Comparison of ENCODE assay signal across 8 cellular contexts in the genomic region with DNA sequence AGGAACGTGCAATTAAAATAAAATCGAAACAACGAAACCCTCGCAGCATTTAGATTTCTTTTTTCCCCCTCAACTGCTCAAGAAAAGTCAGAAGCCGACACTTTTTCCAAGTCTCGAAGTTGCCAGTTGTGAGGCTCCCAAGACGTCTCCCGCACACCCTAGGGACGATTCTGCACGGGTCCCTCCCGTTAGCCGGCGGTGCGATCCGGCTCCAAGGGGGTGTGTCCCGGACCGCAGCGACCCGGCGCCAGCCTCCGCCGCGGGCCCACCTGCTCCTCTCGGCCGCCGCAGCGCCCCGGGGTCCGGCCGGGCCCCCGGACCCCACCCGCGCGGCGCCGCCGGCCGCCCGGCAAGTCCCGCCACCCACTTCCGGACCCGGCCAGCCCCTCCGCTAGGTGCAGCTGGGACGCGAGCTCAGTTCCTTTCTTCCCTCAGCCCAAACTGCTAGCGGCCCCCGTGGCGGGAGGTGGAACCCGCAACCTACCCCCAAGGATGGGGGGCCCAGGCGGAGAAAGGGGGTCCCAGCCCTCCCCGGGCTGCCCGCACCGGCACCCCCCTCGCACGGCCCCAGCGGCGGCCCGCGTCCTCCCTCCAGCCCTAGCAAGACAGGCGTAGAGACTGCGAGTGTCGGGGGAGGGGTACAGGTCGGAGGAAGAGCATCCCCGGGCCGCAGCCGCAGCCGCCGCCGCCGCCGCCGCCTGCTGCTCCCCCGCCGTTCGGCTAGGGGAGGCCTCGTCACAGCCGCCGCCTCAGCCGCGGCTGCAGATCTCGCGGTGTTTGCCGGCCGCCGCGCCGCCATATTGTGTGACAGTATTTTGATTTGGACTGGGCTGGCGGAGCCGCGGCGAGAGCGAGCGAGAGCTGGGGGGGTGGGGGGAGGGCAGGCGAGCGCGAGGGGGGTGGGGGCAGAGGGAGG. TPM values are rescaled to one million over a fixed set of nuclear protein-coding genes. Genes with fewer than 3 reads are reported as not detected.
DNase-seq lines count a peak whose midpoint lies in the region; ATAC-seq and TF ChIP-seq lines count a peak whose summit lies in the region.

No MANE protein-coding gene starts in this region.

- H3K36me3 ChIP-seq in IMR-90 (ENCODE audit: control insufficient read depth, insufficient read depth, low read length), result no peaks in the 10 kb centered on the region
- no peaks in the 10 kb centered on the region for H3K36me3 ChIP-seq in esophagus muscularis mucosa

- H2BK15ac ChIP-seq in IMR-90 (ENCODE audit: low read depth, low read length), result no peak overlapping the region

- H3K9ac ChIP-seq in IMR-90 (ENCODE audit: low read depth, low read length), result peak overlapping the region; percentile 90

- H3K27ac ChIP-seq in IMR-90 (ENCODE audit: insufficient read depth, low read length) (peak overlapping the region; percentile 97), esophagus muscularis mucosa (replicated peaks in 1 of 4) (peak overlapping the region; percentile 97 to 99 (median 98))

- H3K23ac ChIP-seq in IMR-90 (ENCODE audit: low read depth, low read length), result peak overlapping the region; percentile 46; the same call in 1 of the 2 replicates

- POLR2A ChIA-PET in IMR-90 (lab: Charles Lee; ENCODE audit: unreplicated experiment), result interaction anchor here (0.6 kb wide), 1 partner anchor 112 kb away, joined by 3 read pairs; no protein-coding TSS in a partner anchor

- no peaks in the 10 kb centered on the region for H3K9me3 Mint-ChIP-seq in activated T-cell treated with anti-CD3 and anti-CD28 coated beads, Interleukin-2, amount 50 U/mL, for 4 hours

- peaks cover 34% of the 10 kb centered on the region; the same call in 1 of the 2 replicates for H4K20me1 ChIP-seq in IMR-90 (ENCODE audit: insufficient read depth, low read length)

- WGBS in IMR-90 (ENCODE audit: extremely low coverage in 2 of 2, insufficient read length in 1 of 2), 2 experiments, result 2% methylated on average over 13 of the region's 96 CpGs; no CpG with 5 or more reads in 1 of the 2 experiments
- WGBS in esophagus muscularis mucosa, result under 1% methylated on average over 19 of the region's 96 CpGs

- peaks cover 3% of the 10 kb centered on the region for H3K9me1 ChIP-seq in IMR-90 (ENCODE audit: insufficient read depth, low read length)

- H3K4me3 Mint-ChIP-seq in activated T-cell treated with anti-CD3 and anti-CD28 coated beads, Interleukin-2, amount 50 U/mL, for 4 hours, result peak overlapping the region; percentile 90

- TF ChIP-seq POLR2A in IMR-90 (IDR thresholded peaks at IDR 0.05; ENCODE audit: low read depth, low read length) (peak; percentile 63; the same call in 1 of the 2 replicates), esophagus muscularis mucosa (IDR thresholded peaks at IDR 0.05; ENCODE audit: low read depth) (no peak)

- H3K27me3 ChIP-seq in IMR-90 (ENCODE audit: control insufficient read depth, insufficient read depth, low read length), result no peaks in the 10 kb centered on the region; the same call in 1 of the 2 replicates
- no peaks in the 10 kb centered on the region for H3K27me3 ChIP-seq in esophagus muscularis mucosa

- H2AK9ac ChIP-seq in IMR-90 (replicated peaks; ENCODE audit: low read depth, low read length, poor library complexity), result peak overlapping the region; percentile 86

- peak overlapping the region; percentile 46 for H3K14ac ChIP-seq in IMR-90 (replicated peaks; ENCODE audit: low read depth, low read length)

- peak overlapping the region; percentile 2; the same call in 1 of the 2 replicates for H3K18ac ChIP-seq in IMR-90 (ENCODE audit: low read depth, low read length)

- H3K27me3 Mint-ChIP-seq in activated T-cell treated with anti-CD3 and anti-CD28 coated beads, Interleukin-2, amount 50 U/mL, for 4 hours (ENCODE audit: low read depth), result no peaks in the 10 kb centered on the region

- peak overlapping the region; percentile 98 for H2AFZ ChIP-seq in IMR-90 (replicated peaks; ENCODE audit: low read length, poor library complexity)

- TF ChIP-seq EP300 in esophagus muscularis mucosa (IDR thresholded peaks at IDR 0.05), result no peak

- peak overlapping the region; percentile 62 for H3K56ac ChIP-seq in IMR-90 (ENCODE audit: extremely low read depth, insufficient read depth, low read length)

- 0 out of 2 replicates have a peak, but pooled peaks have one; percentile 8 for TF ChIP-seq RAD21 in IMR-90 (IDR thresholded peaks at IDR 0.05; ENCODE audit: low read length)

- peak overlapping the region; percentile 83 for H2BK5ac ChIP-seq in IMR-90 (ENCODE audit: low read depth, low read length, poor library complexity, severe bottlenecking)

- intact Hi-C loops in IMR-90 (cut with micrococcal nuclease) (loop anchor here (2.0 to 5.0 kb wide), 3 partner anchors 115 to 284 kb away; no protein-coding TSS in a partner anchor), esophagus muscularis mucosa (cut with DNase I) (loop anchor here (10.0 kb wide), 1 partner anchor 232 kb away; no protein-coding TSS in a partner anchor)

- H3K4ac ChIP-seq in IMR-90 (ENCODE audit: low read depth, low read length), result peak overlapping the region; percentile 58

- no peak overlapping the region; the same call in none of the 2 replicates for H4K5ac ChIP-seq in IMR-90 (ENCODE audit: low read depth, low read length)

- peaks cover 26% of the 10 kb centered on the region for H3K4me1 Mint-ChIP-seq in activated T-cell treated with anti-CD3 and anti-CD28 coated beads, Interleukin-2, amount 50 U/mL, for 4 hours (ENCODE audit: low read depth)

- dilution Hi-C loops in IMR-90 (cut with HindIII; ENCODE audit: low sequenced_read_pairs, unreplicated experiment), result no loop called here

- TF ChIP-seq CTCF in IMR-90 (conservative IDR thresholded peaks at IDR 0.05; ENCODE audit: low read depth, low read length) (no peak), esophagus muscularis mucosa (IDR thresholded peaks at IDR 0.05) (peak in 2 of 3 experiments; percentile 5 to 12)

- CTCF ChIA-PET in IMR-90 (lab: Yijun Ruan, JAX), result no interaction called here

- no TSS peak for BruUV-seq in IMR-90 (replicated peaks; lab: Mats Ljungman, UMichigan)

- no peaks in the 10 kb centered on the region for H3K9me3 ChIP-seq in IMR-90 (ENCODE audit: control insufficient read depth, insufficient read depth, low read length)
- no peaks in the 10 kb centered on the region for H3K9me3 ChIP-seq in esophagus muscularis mucosa

- H3K4me1 ChIP-seq in IMR-90 (ENCODE audit: control insufficient read depth, insufficient read depth, low read length), result peaks cover 4% of the 10 kb centered on the region
- H3K4me1 ChIP-seq in esophagus muscularis mucosa, result peaks cover 20 to 38% (median 32%) of the 10 kb centered on the region in 4 donors

- ATAC-seq in GM21528 (IDR thresholded peaks at IDR 0.05; ENCODE audit: low FRiP score, unreplicated experiment) (peak; percentile 80), IMR-90 (ENCODE audit: low read depth) (peak; percentile 90)
- peak; percentile 71 to 72 for ATAC-seq in activated T-cell treated with anti-CD3 and anti-CD28 coated beads, Interleukin-2, amount 50 U/mL, for 4 hours

- peak; percentile 81 for DNase-seq in DMS153 treated with DMSO at 0.1 percent for 48 hours (lab: John Stamatoyannopoulos, UW; ENCODE audit: unreplicated experiment)
- DNase-seq in IMR-90, result peak; percentile 89
- DNase-seq in OCI-M1 (lab: John Stamatoyannopoulos, UW), result peak; percentile 95
- peak; percentile 87 for DNase-seq in activated T-cell treated with anti-CD3 and anti-CD28 coated beads, Interleukin-2, amount 50 U/mL, for 4 hours
- DNase-seq in esophagus muscularis mucosa (ENCODE audit: extremely low spot score), result peak; percentile 96
- peak; percentile 95 for DNase-seq in myocyte (ENCODE audit: low read depth)
- DNase-seq in stimulated activated CD8-positive, alpha-beta memory T cell treated with anti-CD3 and anti-CD28 coated beads, Interleukin-7, amount 100 ng/mL, for 4 hours (ENCODE audit: low read depth in 2 of 2), result peak; percentile 79 to 84

- H3K4me2 ChIP-seq in IMR-90 (ENCODE audit: low read depth, low read length), result peak overlapping the region; percentile 80

- H3K36me3 Mint-ChIP-seq in activated T-cell treated with anti-CD3 and anti-CD28 coated beads, Interleukin-2, amount 50 U/mL, for 4 hours (ENCODE audit: insufficient read depth), result peaks cover 5% of the 10 kb centered on the region

- peak overlapping the region; percentile 79 to 81; a peak in 2 of 4 replicates for H4K8ac ChIP-seq in IMR-90 (ENCODE audit: low read depth in 2 of 2, low read length in 2 of 2)

- peak overlapping the region; percentile 53; the same call in 1 of the 2 replicates for H2BK120ac ChIP-seq in IMR-90 (ENCODE audit: low read depth, low read length)

- no peak overlapping the region; the same call in 1 of the 2 replicates for H2AK5ac ChIP-seq in IMR-90 (ENCODE audit: low read depth, low read length)

- in situ Hi-C loops in IMR-90 (cut with MboI; ENCODE audit: low sequenced_read_pairs), result no loop called here

- H2BK20ac ChIP-seq in IMR-90 (ENCODE audit: low read depth, low read length), result no peak overlapping the region

- peak overlapping the region; percentile 99 for H3K4me3 ChIP-seq in IMR-90 (ENCODE audit: insufficient read depth, low read depth, low read length)
- H3K4me3 ChIP-seq in esophagus muscularis mucosa, result peak overlapping the region; percentile 94 to 96 (median 95)

- peak overlapping the region; percentile 46; the same call in 1 of the 2 replicates for H4K91ac ChIP-seq in IMR-90 (ENCODE audit: insufficient read depth, low read depth, low read length)

- H3K79me1 ChIP-seq in IMR-90 (ENCODE audit: low read depth in 1 of 2, low read length in 2 of 2), result peaks cover 0 to 23% of the 10 kb centered on the region in 2 experiments; a peak in 3 of 4 replicates

TF ChIP-seq in IMR-90, 13 proteins besides CTCF, POLR2A, EP300 and RAD21:
- peak; percentile 29 for TF ChIP-seq RCOR1 (IDR thresholded peaks at IDR 0.05; ENCODE audit: insufficient replicate concordance, low read length)
- no peak for TF ChIP-seq FOS (IDR thresholded peaks at IDR 0.05; ENCODE audit: low read depth, low read length)

RNA-seq across cellular contexts. Expression of a gene that starts 0.5 kb away (rescaled TPM):
- total RNA-seq in IMR-90 (2012; rRNA removed) (20.8 and 21.4 TPM in 2 replicates), esophagus muscularis mucosa (10 to 100 TPM; 80.2 to 98.8 (median 91.2) TPM), myocyte (33.2 and 37.0 TPM in 2 replicates)
- polyA plus RNA-seq in IMR-90 (2012; rRNA removed), result 23.9 and 25.3 TPM in 2 replicates
- polyA plus RNA-seq in IMR-90 (2012; cell fraction: cytosol; rRNA removed), result 6.5 and 6.6 TPM in 2 replicates
- 2.6 and 21.6 TPM in 2 replicates for polyA plus RNA-seq in IMR-90 (2012; cell fraction: nucleus; rRNA removed; ENCODE audit: low replicate concordance)
- 10 to 100 TPM; 69.7 to 84.9 (median 77.4) TPM for total RNA-seq in activated T-cell treated with anti-CD3 and anti-CD28 coated beads, Interleukin-2, amount 50 U/mL, for 4 hours
- 27.8 TPM for polyA plus RNA-seq in myocyte (2012)

Comparison
In these comparisons a context has a peak if more than half of its experiments do, and no peak if none do; other contexts are left out.
1. Peak in every context shown above with its lines: DNase-seq, ATAC-seq, H3K4me3 ChIP-seq and H3K27ac ChIP-seq.